In the genomic region with DNA sequence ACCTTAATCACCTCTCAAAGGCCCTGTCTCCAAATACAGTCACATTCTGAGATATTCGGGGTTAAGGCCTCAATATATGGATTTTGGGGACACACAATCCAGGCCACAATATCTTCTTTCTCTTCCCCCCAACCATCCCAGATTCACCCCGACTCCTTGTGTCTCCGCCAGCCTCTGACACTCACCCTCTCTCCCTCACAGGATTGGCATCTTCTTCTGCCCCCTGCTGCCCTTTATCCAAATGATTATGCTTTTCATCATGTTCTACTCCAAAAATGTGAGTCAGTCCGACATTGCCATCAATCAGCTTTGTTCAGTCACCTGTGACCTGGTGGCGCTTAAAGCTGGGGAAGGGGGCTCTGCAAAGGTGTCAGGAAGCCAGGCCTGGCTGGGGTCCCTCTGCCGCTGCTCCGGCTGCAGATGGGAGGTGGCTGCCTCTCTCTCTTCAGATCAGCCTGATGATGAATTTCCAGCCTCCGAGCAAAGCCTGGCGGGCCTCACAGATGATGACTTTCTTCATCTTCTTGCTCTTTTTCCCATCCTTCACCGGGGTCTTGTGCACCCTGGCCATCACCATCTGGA, we compare ENCODE assay signal across 2 cellular contexts.
TF ChIP-seq lines count a peak whose summit lies in the region.

No MANE protein-coding gene starts in this region.

TF ChIP-seq in H1, 55 proteins besides CTCF, POLR2A, EP300 and RAD21:
- TF ChIP-seq BACH1 (IDR thresholded peaks at IDR 0.05; ENCODE audit: low read length) = no peak
- no peak for TF ChIP-seq TAF7 (optimal IDR thresholded peaks at IDR 0.05; ENCODE audit: borderline replicate concordance, low read depth, low read length)
- no peak for TF ChIP-seq JUN (IDR thresholded peaks at IDR 0.05; ENCODE audit: low read depth, low read length)
- TF ChIP-seq CTBP2 (IDR thresholded peaks at IDR 0.05; ENCODE audit: borderline replicate concordance, insufficient read depth, insufficient read length, low read length) = no peak
- TF ChIP-seq NRF1 (IDR thresholded peaks at IDR 0.05; ENCODE audit: low read depth, low read length) = no peak
- no peak for TF ChIP-seq MAFK (IDR thresholded peaks at IDR 0.05; ENCODE audit: low read depth, low read length)
- TF ChIP-seq, protein P1, sequence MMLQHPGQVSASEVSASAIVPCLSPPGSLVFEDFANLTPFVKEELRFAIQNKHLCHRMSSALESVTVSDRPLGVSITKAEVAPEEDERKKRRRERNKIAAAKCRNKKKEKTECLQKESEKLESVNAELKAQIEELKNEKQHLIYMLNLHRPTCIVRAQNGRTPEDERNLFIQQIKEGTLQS (IDR thresholded peaks at IDR 0.05; ENCODE audit: insufficient read depth, low read depth, low read length) = no peak
- TF ChIP-seq, protein P2, sequence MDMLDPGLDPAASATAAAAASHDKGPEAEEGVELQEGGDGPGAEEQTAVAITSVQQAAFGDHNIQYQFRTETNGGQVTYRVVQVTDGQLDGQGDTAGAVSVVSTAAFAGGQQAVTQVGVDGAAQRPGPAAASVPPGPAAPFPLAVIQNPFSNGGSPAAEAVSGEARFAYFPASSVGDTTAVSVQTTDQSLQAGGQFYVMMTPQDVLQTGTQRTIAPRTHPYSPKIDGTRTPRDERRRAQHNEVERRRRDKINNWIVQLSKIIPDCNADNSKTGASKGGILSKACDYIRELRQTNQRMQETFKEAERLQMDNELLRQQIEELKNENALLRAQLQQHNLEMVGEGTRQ (IDR thresholded peaks at IDR 0.05; ENCODE audit: low read length) = no peak
- TF ChIP-seq, protein P3, sequence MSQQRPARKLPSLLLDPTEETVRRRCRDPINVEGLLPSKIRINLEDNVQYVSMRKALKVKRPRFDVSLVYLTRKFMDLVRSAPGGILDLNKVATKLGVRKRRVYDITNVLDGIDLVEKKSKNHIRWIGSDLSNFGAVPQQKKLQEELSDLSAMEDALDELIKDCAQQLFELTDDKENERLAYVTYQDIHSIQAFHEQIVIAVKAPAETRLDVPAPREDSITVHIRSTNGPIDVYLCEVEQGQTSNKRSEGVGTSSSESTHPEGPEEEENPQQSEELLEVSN (IDR thresholded peaks at IDR 0.05) = no peak

TF ChIP-seq in WTC11, 78 proteins besides CTCF, POLR2A, EP300 and RAD21:
- TF ChIP-seq, protein P4, sequence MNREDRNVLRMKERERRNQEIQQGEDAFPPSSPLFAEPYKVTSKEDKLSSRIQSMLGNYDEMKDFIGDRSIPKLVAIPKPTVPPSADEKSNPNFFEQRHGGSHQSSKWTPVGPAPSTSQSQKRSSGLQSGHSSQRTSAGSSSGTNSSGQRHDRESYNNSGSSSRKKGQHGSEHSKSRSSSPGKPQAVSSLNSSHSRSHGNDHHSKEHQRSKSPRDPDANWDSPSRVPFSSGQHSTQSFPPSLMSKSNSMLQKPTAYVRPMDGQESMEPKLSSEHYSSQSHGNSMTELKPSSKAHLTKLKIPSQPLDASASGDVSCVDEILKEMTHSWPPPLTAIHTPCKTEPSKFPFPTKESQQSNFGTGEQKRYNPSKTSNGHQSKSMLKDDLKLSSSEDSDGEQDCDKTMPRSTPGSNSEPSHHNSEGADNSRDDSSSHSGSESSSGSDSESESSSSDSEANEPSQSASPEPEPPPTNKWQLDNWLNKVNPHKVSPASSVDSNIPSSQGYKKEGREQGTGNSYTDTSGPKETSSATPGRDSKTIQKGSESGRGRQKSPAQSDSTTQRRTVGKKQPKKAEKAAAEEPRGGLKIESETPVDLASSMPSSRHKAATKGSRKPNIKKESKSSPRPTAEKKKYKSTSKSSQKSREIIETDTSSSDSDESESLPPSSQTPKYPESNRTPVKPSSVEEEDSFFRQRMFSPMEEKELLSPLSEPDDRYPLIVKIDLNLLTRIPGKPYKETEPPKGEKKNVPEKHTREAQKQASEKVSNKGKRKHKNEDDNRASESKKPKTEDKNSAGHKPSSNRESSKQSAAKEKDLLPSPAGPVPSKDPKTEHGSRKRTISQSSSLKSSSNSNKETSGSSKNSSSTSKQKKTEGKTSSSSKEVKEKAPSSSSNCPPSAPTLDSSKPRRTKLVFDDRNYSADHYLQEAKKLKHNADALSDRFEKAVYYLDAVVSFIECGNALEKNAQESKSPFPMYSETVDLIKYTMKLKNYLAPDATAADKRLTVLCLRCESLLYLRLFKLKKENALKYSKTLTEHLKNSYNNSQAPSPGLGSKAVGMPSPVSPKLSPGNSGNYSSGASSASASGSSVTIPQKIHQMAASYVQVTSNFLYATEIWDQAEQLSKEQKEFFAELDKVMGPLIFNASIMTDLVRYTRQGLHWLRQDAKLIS (CRISPR knock-in tag; IDR thresholded peaks at IDR 0.05; ENCODE audit: borderline replicate concordance) = no peak
- TF ChIP-seq RORB (CRISPR knock-in tag; IDR thresholded peaks at IDR 0.05) = no peak
- no peak for TF ChIP-seq ESRRA (CRISPR knock-in tag; IDR thresholded peaks at IDR 0.05; ENCODE audit: borderline replicate concordance)
- TF ChIP-seq FOXK1 (CRISPR knock-in tag; IDR thresholded peaks at IDR 0.05) = no peak
- TF ChIP-seq, protein P5, sequence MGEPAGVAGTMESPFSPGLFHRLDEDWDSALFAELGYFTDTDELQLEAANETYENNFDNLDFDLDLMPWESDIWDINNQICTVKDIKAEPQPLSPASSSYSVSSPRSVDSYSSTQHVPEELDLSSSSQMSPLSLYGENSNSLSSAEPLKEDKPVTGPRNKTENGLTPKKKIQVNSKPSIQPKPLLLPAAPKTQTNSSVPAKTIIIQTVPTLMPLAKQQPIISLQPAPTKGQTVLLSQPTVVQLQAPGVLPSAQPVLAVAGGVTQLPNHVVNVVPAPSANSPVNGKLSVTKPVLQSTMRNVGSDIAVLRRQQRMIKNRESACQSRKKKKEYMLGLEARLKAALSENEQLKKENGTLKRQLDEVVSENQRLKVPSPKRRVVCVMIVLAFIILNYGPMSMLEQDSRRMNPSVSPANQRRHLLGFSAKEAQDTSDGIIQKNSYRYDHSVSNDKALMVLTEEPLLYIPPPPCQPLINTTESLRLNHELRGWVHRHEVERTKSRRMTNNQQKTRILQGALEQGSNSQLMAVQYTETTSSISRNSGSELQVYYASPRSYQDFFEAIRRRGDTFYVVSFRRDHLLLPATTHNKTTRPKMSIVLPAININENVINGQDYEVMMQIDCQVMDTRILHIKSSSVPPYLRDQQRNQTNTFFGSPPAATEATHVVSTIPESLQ (CRISPR knock-in tag; IDR thresholded peaks at IDR 0.05) = no peak
- TF ChIP-seq, protein P6, sequence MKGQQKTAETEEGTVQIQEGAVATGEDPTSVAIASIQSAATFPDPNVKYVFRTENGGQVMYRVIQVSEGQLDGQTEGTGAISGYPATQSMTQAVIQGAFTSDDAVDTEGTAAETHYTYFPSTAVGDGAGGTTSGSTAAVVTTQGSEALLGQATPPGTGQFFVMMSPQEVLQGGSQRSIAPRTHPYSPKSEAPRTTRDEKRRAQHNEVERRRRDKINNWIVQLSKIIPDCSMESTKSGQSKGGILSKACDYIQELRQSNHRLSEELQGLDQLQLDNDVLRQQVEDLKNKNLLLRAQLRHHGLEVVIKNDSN (CRISPR knock-in tag; IDR thresholded peaks at IDR 0.05) = no peak
- no peak for TF ChIP-seq ZNF671 (CRISPR knock-in tag; IDR thresholded peaks at IDR 0.05)
